1 cellular context compared by ENCODE assay signal in genomic region chrX:44997888-44998287, GRCh38.
TF ChIP-seq lines count a peak whose summit lies in the region.

No MANE protein-coding gene starts in this region.

TF ChIP-seq in SK-N-SH treated with all-trans-retinoic acid at 6 μM for 48 hours, 23 proteins besides CTCF, POLR2A, EP300 and RAD21 (continued from another document):
- TF ChIP-seq BACH2 (CRISPR knock-in tag; IDR thresholded peaks at IDR 0.05; ENCODE audit: borderline replicate concordance), result no peak
